Comparison of ENCODE assay signal across 1 cellular context in genomic region chr17:76737082-76737675, GRCh38.
TF ChIP-seq lines count a peak whose summit lies in the region.

Gene SRSF2, minus strand, starts transcription at chr17:76737331. Its CDS starts 171 bp downstream, at chr17:76737160.

TF ChIP-seq in HepG2, 621 proteins besides CTCF, POLR2A, EP300 and RAD21 (continued from another document and continues in another):
- TF ChIP-seq ZBTB46 (CRISPR knock-in tag; IDR thresholded peaks at IDR 0.05; ENCODE audit: borderline replicate concordance) (no peak), ZBTB1 (CRISPR knock-in tag; IDR thresholded peaks at IDR 0.05; ENCODE audit: borderline replicate concordance) (no peak), ZFP62 (CRISPR knock-in tag; IDR thresholded peaks at IDR 0.05) (no peak), FOXO1 (CRISPR knock-in tag; IDR thresholded peaks at IDR 0.05) (peak; percentile 85), DDIT3 (CRISPR knock-in tag; IDR thresholded peaks at IDR 0.05) (peak; percentile 92), ZNF792 (CRISPR knock-in tag; IDR thresholded peaks at IDR 0.05) (no peak; the same call in none of the 2 replicates), TFDP2 (CRISPR knock-in tag; IDR thresholded peaks at IDR 0.05) (peak; percentile 99), ZNF143 (CRISPR knock-in tag; IDR thresholded peaks at IDR 0.05) (no peak), HOXA5 (CRISPR knock-in tag; IDR thresholded peaks at IDR 0.05) (peak; percentile 99), SIX4 (CRISPR knock-in tag; IDR thresholded peaks at IDR 0.05) (peak; percentile 80), ZNF350 (CRISPR knock-in tag; IDR thresholded peaks at IDR 0.05; ENCODE audit: borderline replicate concordance, low read depth) (peak; percentile 94), ZNF644 (CRISPR knock-in tag; IDR thresholded peaks at IDR 0.05; ENCODE audit: low read depth) (no peak), ZNF343 (CRISPR knock-in tag; IDR thresholded peaks at IDR 0.05) (peak; percentile 82), ZNF446 (CRISPR knock-in tag; IDR thresholded peaks at IDR 0.05) (no peak), EHMT2 (IDR thresholded peaks at IDR 0.05; ENCODE audit: borderline replicate concordance, low read depth, low read length) (no peak), POLR2AphosphoS5 (IDR thresholded peaks at IDR 0.05; ENCODE audit: low read depth, low read length) (peak; percentile 99), ZNF296 (CRISPR knock-in tag; conservative IDR thresholded peaks at IDR 0.05) (no peak; the same call in 1 of the 2 replicates), TRIM24 (CRISPR knock-in tag; IDR thresholded peaks at IDR 0.05) (no peak), TRIM22 (IDR thresholded peaks at IDR 0.05) (no peak), YEATS4 (CRISPR knock-in tag; IDR thresholded peaks at IDR 0.05; ENCODE audit: borderline replicate concordance) (no peak), ZNF275 (CRISPR knock-in tag; IDR thresholded peaks at IDR 0.05; ENCODE audit: borderline replicate concordance) (peak; percentile 95; the same call in 1 of the 2 replicates), IRX3 (CRISPR knock-in tag; IDR thresholded peaks at IDR 0.05; ENCODE audit: borderline replicate concordance, low read depth) (peak; percentile 27; the same call in 1 of the 2 replicates), ZBTB37 (CRISPR knock-in tag; IDR thresholded peaks at IDR 0.05) (0 out of 2 replicates have a peak, but pooled peaks have one; percentile 65), IKZF1 (IDR thresholded peaks at IDR 0.05) (no peak), EED (CRISPR knock-in tag; IDR thresholded peaks at IDR 0.05) (peak; percentile 95; the same call in 1 of the 2 replicates), ZNF614 (CRISPR knock-in tag; IDR thresholded peaks at IDR 0.05; ENCODE audit: borderline replicate concordance) (peak; percentile 76), ZNF556 (CRISPR knock-in tag; IDR thresholded peaks at IDR 0.05; ENCODE audit: borderline replicate concordance) (no peak; the same call in 1 of the 2 replicates), NCOA5 (CRISPR knock-in tag; IDR thresholded peaks at IDR 0.05) (peak; percentile 32; the same call in 1 of the 2 replicates), FOXJ3 (CRISPR knock-in tag; IDR thresholded peaks at IDR 0.05; ENCODE audit: borderline replicate concordance) (peak; percentile 67; the same call in 1 of the 2 replicates), ZSCAN5A (CRISPR knock-in tag; IDR thresholded peaks at IDR 0.05; ENCODE audit: borderline replicate concordance) (peak; percentile 19; the same call in 1 of the 2 replicates), RBM22 (optimal IDR thresholded peaks at IDR 0.05; ENCODE audit: low read length) (peak; percentile 95), ZFP41 (CRISPR knock-in tag; IDR thresholded peaks at IDR 0.05; ENCODE audit: borderline replicate concordance) (no peak), RBFOX2 (IDR thresholded peaks at IDR 0.05; ENCODE audit: low read depth, low read length) (peak; percentile 100), ZUFSP (CRISPR knock-in tag; IDR thresholded peaks at IDR 0.05; ENCODE audit: borderline replicate concordance) (no peak), ZFP36L2 (CRISPR knock-in tag; IDR thresholded peaks at IDR 0.05) (peak; percentile 91; the same call in 1 of the 2 replicates), HMGXB4 (CRISPR knock-in tag; IDR thresholded peaks at IDR 0.05; ENCODE audit: borderline replicate concordance in 1 of 2, low read depth in 1 of 2) (peak; percentile 75 to 88), ZNF460 (CRISPR knock-in tag; IDR thresholded peaks at IDR 0.05; ENCODE audit: borderline replicate concordance) (peak; percentile 10; the same call in 1 of the 2 replicates), THYN1 (CRISPR knock-in tag; IDR thresholded peaks at IDR 0.05; ENCODE audit: borderline replicate concordance, low read depth) (no peak), CSRNP1 (CRISPR knock-in tag; IDR thresholded peaks at IDR 0.05) (peak; percentile 77; the same call in 1 of the 2 replicates), ZZZ3 (CRISPR knock-in tag; IDR thresholded peaks at IDR 0.05; ENCODE audit: borderline replicate concordance) (0 out of 2 replicates have a peak, but pooled peaks have one; percentile 65), PITX1 (CRISPR knock-in tag; IDR thresholded peaks at IDR 0.05) (peak; percentile 81; the same call in 1 of the 2 replicates), HES4 (CRISPR knock-in tag; IDR thresholded peaks at IDR 0.05; ENCODE audit: borderline replicate concordance) (peak; percentile 34; the same call in 1 of the 2 replicates), ZNF737 (CRISPR knock-in tag; IDR thresholded peaks at IDR 0.05; ENCODE audit: borderline replicate concordance) (peak; percentile 92; the same call in 1 of the 2 replicates), RFXAP (CRISPR knock-in tag; IDR thresholded peaks at IDR 0.05; ENCODE audit: borderline replicate concordance) (peak; percentile 73; the same call in 1 of the 2 replicates), THAP7 (CRISPR knock-in tag; IDR thresholded peaks at IDR 0.05) (peak; percentile 91), TAF1 (CRISPR knock-in tag; IDR thresholded peaks at IDR 0.05) (peak; percentile 100), PREB (CRISPR knock-in tag; IDR thresholded peaks at IDR 0.05) (peak; percentile 98), PCBP2 (optimal IDR thresholded peaks at IDR 0.05; ENCODE audit: low read depth, low read length, poor library complexity, severe bottlenecking) (no peak), HHEX (CRISPR knock-in tag; IDR thresholded peaks at IDR 0.05) (no peak), ZFP90 (CRISPR knock-in tag; IDR thresholded peaks at IDR 0.05; ENCODE audit: borderline replicate concordance) (peak; percentile 86), XRCC5 (optimal IDR thresholded peaks at IDR 0.05; ENCODE audit: low read length) (peak; percentile 54), ZNF619 (CRISPR knock-in tag; IDR thresholded peaks at IDR 0.05) (no peak)
